In the genomic region with DNA sequence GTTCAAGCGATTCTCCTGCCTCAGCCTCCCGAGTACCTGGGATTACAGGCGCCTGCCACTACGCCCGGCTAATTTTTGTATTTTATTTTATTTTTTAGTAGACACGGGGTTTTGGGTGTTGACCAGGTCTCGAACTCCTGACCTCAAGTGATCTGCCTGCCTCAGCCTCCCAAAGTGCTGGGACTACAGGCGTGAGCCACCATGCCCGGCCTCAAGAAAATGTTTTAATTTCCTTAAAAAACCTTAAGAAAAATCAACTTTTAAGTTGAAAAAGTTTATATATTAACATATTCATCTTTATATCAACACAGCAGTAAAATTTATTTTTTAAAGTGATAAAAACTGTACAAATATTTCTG, we compare ENCODE assay signal across 9 cellular contexts. TPM values are rescaled to one million over a fixed set of nuclear protein-coding genes. Genes with fewer than 3 reads are reported as not detected.
DNase-seq lines count a peak whose midpoint lies in the region; ATAC-seq, FAIRE-seq and TF ChIP-seq lines count a peak whose summit lies in the region.
"Not testable (repeated sequence)": the region's sequence is repeated elsewhere in the genome, so short reads cannot be mapped to it uniquely, and the experiment has no call there.
"Had no signal": no experiment of that assay in that cellular context is flagged by ENCODE, and none has a peak within 500 bp of the region (broad histone marks: within the 10 kb centered on the region; RNA-seq: fewer than 3 reads in every experiment).

No MANE protein-coding gene starts in this region.

- peak overlapping the region; percentile 96 for H3K4me3 Mint-ChIP-seq in CD4-positive, alpha-beta T cell
- peak overlapping the region; percentile 95 for H3K4me3 Mint-ChIP-seq in T-helper 2 cell treated with Interferon-gamma antibody and Interleukin-4, amounts not matched to agents 5 μg/mL and 100 μg/mL, for 36 hours
- peak overlapping the region; percentile 100 for H3K4me3 Mint-ChIP-seq in activated naive CD8-positive, alpha-beta T cell treated with anti-CD3 and anti-CD28 coated beads, Interleukin-2, amount 50 U/mL, for 24 hours
- peak overlapping the region; percentile 97 for H3K4me3 Mint-ChIP-seq in type B pancreatic cell

- H3K4me2 ChIP-seq in HepG2 (ENCODE audit: low read depth, low read length): peak overlapping the region; percentile 53
- peak overlapping the region; percentile 61 for H3K4me2 ChIP-seq in parathyroid adenoma (ENCODE audit: low read length)

- not testable (repeated sequence) for ATAC-seq in CD4-positive, alpha-beta T cell (ENCODE audit: poor library complexity); activated naive CD8-positive, alpha-beta T cell treated with anti-CD3 and anti-CD28 coated beads, Interleukin-2, amount 50 U/mL, for 24 hours; HepG2

- not testable (repeated sequence) for H3K27ac Mint-ChIP-seq in CD4-positive, alpha-beta T cell; activated naive CD8-positive, alpha-beta T cell treated with anti-CD3 and anti-CD28 coated beads, Interleukin-2, amount 50 U/mL, for 24 hours; type B pancreatic cell
- peak overlapping the region; percentile 99 for H3K27ac Mint-ChIP-seq in T-helper 2 cell treated with Interferon-gamma antibody and Interleukin-4, amounts not matched to agents 5 μg/mL and 100 μg/mL, for 36 hours

- POLR2A ChIA-PET in CD4-positive, alpha-beta T cell (lab: Charles Lee); HepG2 (lab: Yijun Ruan, JAX): not testable (repeated sequence)

- not testable (repeated sequence) for BruUV-seq in HepG2 (replicated peaks; lab: Mats Ljungman, UMichigan)

- not testable (repeated sequence) for TF ChIP-seq RAD21 in HepG2 (CRISPR knock-in tag; IDR thresholded peaks at IDR 0.05)

- H4K20me1 ChIP-seq in HepG2 (ENCODE audit: insufficient read depth, low read length): not testable (repeated sequence)

- CTCF ChIA-PET in CD4-positive, alpha-beta T cell (lab: Charles Lee); HepG2 (lab: Yijun Ruan, JAX; ENCODE audit: low intra/inter-chr PET ratio, low total read pairs): not testable (repeated sequence)

- not testable (repeated sequence) for TF ChIP-seq EP300 in HepG2 (IDR thresholded peaks at IDR 0.05; ENCODE audit: low read depth in 2 of 2, low read length in 2 of 2); HepG2 (CRISPR knock-in tag; IDR thresholded peaks at IDR 0.05; ENCODE audit: borderline replicate concordance)

- peak overlapping the region; percentile 42 for H3K4me3 ChIP-seq in Jurkat, Clone E6-1 (ENCODE audit: low read length)
- peak overlapping the region; percentile 72 for H3K4me3 ChIP-seq in epithelial cell of proximal tubule (ENCODE audit: low read depth, low read length)
- peak overlapping the region in 2 of 3 experiments; percentile 20 to 100; a peak in 2 of 6 replicates for H3K4me3 ChIP-seq in HepG2 (replicated peaks in 1 of 3; ENCODE audit: insufficient read depth in 1 of 3, low read depth in 2 of 3, low read length in 3 of 3)
- H3K4me3 ChIP-seq in parathyroid adenoma (ENCODE audit: low read depth, low read length): peak overlapping the region; percentile 93

- H3K79me2 ChIP-seq in HepG2 (ENCODE audit: insufficient read depth, low read length); parathyroid adenoma: not testable (repeated sequence)

- DNase-seq in CD4-positive, alpha-beta T cell; Jurkat, Clone E6-1 (ENCODE audit: low read depth, low spot score); T-helper 2 cell treated with Interferon-gamma antibody and Interleukin-4, amounts not matched to agents 5 μg/mL and 100 μg/mL, for 36 hours (ENCODE audit: low spot score); activated naive CD8-positive, alpha-beta T cell treated with anti-CD3 and anti-CD28 coated beads, Interleukin-2, amount 50 U/mL, for 24 hours; epithelial cell of proximal tubule (ENCODE audit: low read depth); HepG2 (ENCODE audit: low spot score); type B pancreatic cell (ENCODE audit: extremely low spot score, unreplicated experiment): not testable (repeated sequence)

- TF ChIP-seq CTCF in CD4-positive, alpha-beta T cell (IDR thresholded peaks at IDR 0.05); epithelial cell of proximal tubule (conservative IDR thresholded peaks at IDR 0.05; ENCODE audit: low read depth, low read length); HepG2 (CRISPR knock-in tag; IDR thresholded peaks at IDR 0.05); parathyroid adenoma (IDR thresholded peaks at IDR 0.05); type B pancreatic cell (conservative IDR thresholded peaks at IDR 0.05): not testable (repeated sequence)

- not testable (repeated sequence) for H3K9me3 Mint-ChIP-seq in CD4-positive, alpha-beta T cell; T-helper 2 cell treated with Interferon-gamma antibody and Interleukin-4, amounts not matched to agents 5 μg/mL and 100 μg/mL, for 36 hours; activated naive CD8-positive, alpha-beta T cell treated with anti-CD3 and anti-CD28 coated beads, Interleukin-2, amount 50 U/mL, for 24 hours; type B pancreatic cell

- intact Hi-C loops in CD4-positive, alpha-beta T cell (cut with DNase I, micrococcal nuclease): loop anchor here (2.0 to 5.0 kb wide), 7 partner anchors 126 to 1486 kb away; a partner anchor contains a TSS
- intact Hi-C loops in HepG2 (cut with micrococcal nuclease; ENCODE audit: unreplicated experiment): loop anchor here (1.0 to 2.0 kb wide), 4 partner anchors 59 to 113 kb away; a partner anchor contains a TSS

- not testable (repeated sequence) for TF ChIP-seq POLR2A in HepG2 (IDR thresholded peaks at IDR 0.05; ENCODE audit: insufficient read depth in 1 of 2, low read depth in 2 of 2, low read length in 2 of 2)

- FAIRE-seq in HepG2 (lab: Jason Lieb, UNC): not testable (repeated sequence)

- H3K36me3 Mint-ChIP-seq in CD4-positive, alpha-beta T cell (ENCODE audit: low read depth): peaks cover 11% of the 10 kb centered on the region
- H3K36me3 Mint-ChIP-seq in T-helper 2 cell treated with Interferon-gamma antibody and Interleukin-4, amounts not matched to agents 5 μg/mL and 100 μg/mL, for 36 hours (ENCODE audit: low read depth); type B pancreatic cell: not testable (repeated sequence)
- H3K36me3 Mint-ChIP-seq in activated naive CD8-positive, alpha-beta T cell treated with anti-CD3 and anti-CD28 coated beads, Interleukin-2, amount 50 U/mL, for 24 hours (ENCODE audit: low read depth): peaks cover 14% of the 10 kb centered on the region

- in situ Hi-C loops in HepG2 (cut with HindIII; ENCODE audit: extremely low pct_ligation_motif_present, low pct_unique_long_range_greater_than_20kb): not testable (repeated sequence)

- H3K27me3 ChIP-seq in CD4-positive, alpha-beta T cell (ENCODE audit: control insufficient read depth, insufficient read depth, low read length); HepG2 (ENCODE audit: control insufficient read depth in 1 of 2, insufficient read depth in 2 of 2, low read length in 2 of 2); parathyroid adenoma (ENCODE audit: control insufficient read depth, insufficient read depth, low read length): not testable (repeated sequence)

- 70% methylated on average over 9 of the region's 9 CpGs for WGBS in HepG2 (ENCODE audit: low lambda C conversion rate)

- H3K27ac ChIP-seq in CD4-positive, alpha-beta T cell (ENCODE audit: low read depth, low read length); parathyroid adenoma: not testable (repeated sequence)
- peak overlapping the region; percentile 19 for H3K27ac ChIP-seq in HepG2 (ENCODE audit: extremely low read length, insufficient read depth, low read length)

- H3K27me3 Mint-ChIP-seq in CD4-positive, alpha-beta T cell; T-helper 2 cell treated with Interferon-gamma antibody and Interleukin-4, amounts not matched to agents 5 μg/mL and 100 μg/mL, for 36 hours (ENCODE audit: low read depth); activated naive CD8-positive, alpha-beta T cell treated with anti-CD3 and anti-CD28 coated beads, Interleukin-2, amount 50 U/mL, for 24 hours: not testable (repeated sequence)
- peaks cover 17% of the 10 kb centered on the region for H3K27me3 Mint-ChIP-seq in type B pancreatic cell

- H3K36me3 ChIP-seq in HepG2 (replicated peaks in 1 of 2; ENCODE audit: control insufficient read depth in 1 of 2, insufficient read depth in 2 of 2, low read length in 2 of 2); parathyroid adenoma (ENCODE audit: control insufficient read depth, insufficient read depth, low read length): not testable (repeated sequence)

- H3K4me1 Mint-ChIP-seq in CD4-positive, alpha-beta T cell (ENCODE audit: low read depth): peaks cover 12% of the 10 kb centered on the region
- H3K4me1 Mint-ChIP-seq in T-helper 2 cell treated with Interferon-gamma antibody and Interleukin-4, amounts not matched to agents 5 μg/mL and 100 μg/mL, for 36 hours (ENCODE audit: low read depth): peaks cover 16% of the 10 kb centered on the region
- peaks cover 32% of the 10 kb centered on the region for H3K4me1 Mint-ChIP-seq in activated naive CD8-positive, alpha-beta T cell treated with anti-CD3 and anti-CD28 coated beads, Interleukin-2, amount 50 U/mL, for 24 hours
- H3K4me1 Mint-ChIP-seq in type B pancreatic cell (ENCODE audit: unreplicated experiment): not testable (repeated sequence)

- H3K4me1 ChIP-seq in HepG2 (ENCODE audit: insufficient read depth, low read length): peaks cover 37% of the 10 kb centered on the region
- H3K4me1 ChIP-seq in parathyroid adenoma: not testable (repeated sequence)

- H2AFZ ChIP-seq in HepG2 (ENCODE audit: low read length): not testable (repeated sequence)
- H2AFZ ChIP-seq in parathyroid adenoma: peak overlapping the region; percentile 64

- H3K9ac ChIP-seq in HepG2 (ENCODE audit: insufficient read depth, low read depth, low read length); parathyroid adenoma: not testable (repeated sequence)

- not testable (repeated sequence) for H3K9me3 ChIP-seq in CD4-positive, alpha-beta T cell (ENCODE audit: control insufficient read depth, low read length); HepG2 (ENCODE audit: low read length); parathyroid adenoma (ENCODE audit: control insufficient read depth, low read length)

RNA-seq across cellular contexts. Expression of a gene that starts 0.5 kb away (rescaled TPM):
- 1 to 10 TPM; 2.5 to 2.7 TPM for total RNA-seq in CD4-positive, alpha-beta T cell
- polyA plus RNA-seq in Jurkat, Clone E6-1 (2012; ENCODE audit: insufficient read depth, insufficient read length): 21.2 TPM
- total RNA-seq in epithelial cell of proximal tubule (9.4 and 10.9 TPM in 2 replicates), HepG2 (2016; rRNA removed; fragmentation: Illumina TruSeq; extraction: Trizol) (12.7 and 16.4 TPM in 2 replicates), type B pancreatic cell (ENCODE audit: low replicate concordance) (7.8 and 13.1 TPM in 2 replicates)
- 2.8 and 3.5 TPM in 2 replicates for total RNA-seq in HepG2 (2016; cell fraction: cytosol; rRNA removed; fragmentation: Illumina TruSeq; extraction: Trizol; ENCODE audit: low read depth)
- total RNA-seq in HepG2 (2016; cell fraction: insoluble cytoplasmic fraction; rRNA removed; fragmentation: Illumina TruSeq; extraction: Trizol): 7.2 and 17.7 TPM in 2 replicates
- total RNA-seq in HepG2 (2016; cell fraction: membrane; rRNA removed; fragmentation: Illumina TruSeq; extraction: Trizol): 6.4 and 6.5 TPM in 2 replicates
- total RNA-seq in HepG2 (2016; cell fraction: nucleus; rRNA removed; fragmentation: Illumina TruSeq; extraction: Trizol): 15.5 and 21.3 TPM in 2 replicates
- polyA plus RNA-seq in HepG2 (2011; rRNA removed): 9.7 and 10.7 TPM in 2 replicates
- 9.2 and 11.3 TPM in 2 replicates for polyA plus RNA-seq in HepG2 (2011; cell fraction: cytosol; rRNA removed)
- polyA plus RNA-seq in HepG2 (2011; cell fraction: nucleus; rRNA removed): 9.2 and 9.3 TPM in 2 replicates
- polyA plus RNA-seq in HepG2 (2012): 8.3 and 11.2 TPM in 2 replicates
- polyA plus RNA-seq in HepG2 (2016; cell fraction: cytosol; fragmentation: Illumina TruSeq; extraction: Trizol; ENCODE audit: low read depth): 3.0 and 3.1 TPM in 2 replicates
- polyA plus RNA-seq in HepG2 (2016; cell fraction: insoluble cytoplasmic fraction; fragmentation: Illumina TruSeq; extraction: Trizol; ENCODE audit: low read depth): 8.7 and 9.3 TPM in 2 replicates
- 3.3 and 4.6 TPM in 2 replicates for polyA plus RNA-seq in HepG2 (2016; cell fraction: membrane; fragmentation: Illumina TruSeq; extraction: Trizol; ENCODE audit: low read depth)
- 19.3 and 27.3 TPM in 2 replicates for polyA plus RNA-seq in HepG2 (2016; cell fraction: nucleus; fragmentation: Illumina TruSeq; extraction: Trizol; ENCODE audit: insufficient read depth, low read depth)
- 7.9 and 10.5 TPM in 2 replicates for polyA minus RNA-seq in HepG2 (2011; rRNA and poly(A)+ RNA removed; ENCODE audit: low replicate concordance)
- polyA minus RNA-seq in HepG2 (2011; cell fraction: cytosol; rRNA and poly(A)+ RNA removed): 4.6 and 5.8 TPM in 2 replicates
- 8.2 and 11.4 TPM in 2 replicates for polyA minus RNA-seq in HepG2 (2011; cell fraction: nucleus; rRNA and poly(A)+ RNA removed)

RNA-seq across cellular contexts. Expression of a gene that starts 7.8 kb away (rescaled TPM):
- total RNA-seq in CD4-positive, alpha-beta T cell: not detected
- not detected for polyA plus RNA-seq in Jurkat, Clone E6-1 (2012; ENCODE audit: insufficient read depth, insufficient read length)
- total RNA-seq in epithelial cell of proximal tubule: not detected in 2 replicates
- 0.02 TPM in 1 of 2 replicates, not detected in the other for total RNA-seq in HepG2 (2016; rRNA removed; fragmentation: Illumina TruSeq; extraction: Trizol)
- not detected in 2 replicates for total RNA-seq in HepG2 (2016; cell fraction: cytosol; rRNA removed; fragmentation: Illumina TruSeq; extraction: Trizol; ENCODE audit: low read depth)
- total RNA-seq in HepG2 (2016; cell fraction: insoluble cytoplasmic fraction; rRNA removed; fragmentation: Illumina TruSeq; extraction: Trizol): 0.02 TPM in 1 of 2 replicates, not detected in the other
- 0.03 TPM in 1 of 2 replicates, not detected in the other for total RNA-seq in HepG2 (2016; cell fraction: membrane; rRNA removed; fragmentation: Illumina TruSeq; extraction: Trizol)
- 0.06 TPM in 1 of 2 replicates, not detected in the other for total RNA-seq in HepG2 (2016; cell fraction: nucleus; rRNA removed; fragmentation: Illumina TruSeq; extraction: Trizol)
- polyA plus RNA-seq in HepG2 (2011; rRNA removed): 0.01 TPM in 1 of 2 replicates, not detected in the other
- polyA plus RNA-seq in HepG2 (2011; cell fraction: cytosol; rRNA removed): 0.01 TPM in 1 of 2 replicates, not detected in the other
- not detected in 2 replicates for polyA plus RNA-seq in HepG2 (2011; cell fraction: nucleus; rRNA removed)
- polyA plus RNA-seq in HepG2 (2012): 0.03 TPM in 2 replicates
- not detected in 2 replicates for polyA plus RNA-seq in HepG2 (2016; cell fraction: cytosol; fragmentation: Illumina TruSeq; extraction: Trizol; ENCODE audit: low read depth)
- not detected in 2 replicates for polyA plus RNA-seq in HepG2 (2016; cell fraction: insoluble cytoplasmic fraction; fragmentation: Illumina TruSeq; extraction: Trizol; ENCODE audit: low read depth)
- polyA plus RNA-seq in HepG2 (2016; cell fraction: membrane; fragmentation: Illumina TruSeq; extraction: Trizol; ENCODE audit: low read depth): not detected in 2 replicates
- polyA plus RNA-seq in HepG2 (2016; cell fraction: nucleus; fragmentation: Illumina TruSeq; extraction: Trizol; ENCODE audit: insufficient read depth, low read depth): not detected in 2 replicates
- not detected in 2 replicates for polyA minus RNA-seq in HepG2 (2011; rRNA and poly(A)+ RNA removed; ENCODE audit: low replicate concordance)
- polyA minus RNA-seq in HepG2 (2011; cell fraction: cytosol; rRNA and poly(A)+ RNA removed): not detected in 2 replicates
- polyA minus RNA-seq in HepG2 (2011; cell fraction: nucleus; rRNA and poly(A)+ RNA removed): not detected in 2 replicates
- total RNA-seq in type B pancreatic cell (ENCODE audit: low replicate concordance): not detected in 2 replicates

RNA-seq across cellular contexts. Expression of a gene that starts 46.3 kb away (rescaled TPM):
- total RNA-seq in CD4-positive, alpha-beta T cell: not detected
- not detected for polyA plus RNA-seq in Jurkat, Clone E6-1 (2012; ENCODE audit: insufficient read depth, insufficient read length)
- not detected in 2 replicates for total RNA-seq in epithelial cell of proximal tubule
- 204 and 387 TPM in 2 replicates for total RNA-seq in HepG2 (2016; rRNA removed; fragmentation: Illumina TruSeq; extraction: Trizol)
- 101 and 104 TPM in 2 replicates for total RNA-seq in HepG2 (2016; cell fraction: cytosol; rRNA removed; fragmentation: Illumina TruSeq; extraction: Trizol; ENCODE audit: low read depth)
- total RNA-seq in HepG2 (2016; cell fraction: insoluble cytoplasmic fraction; rRNA removed; fragmentation: Illumina TruSeq; extraction: Trizol): 212 and 406 TPM in 2 replicates
- total RNA-seq in HepG2 (2016; cell fraction: membrane; rRNA removed; fragmentation: Illumina TruSeq; extraction: Trizol): 87.2 and 95.2 TPM in 2 replicates
- 285 and 296 TPM in 2 replicates for total RNA-seq in HepG2 (2016; cell fraction: nucleus; rRNA removed; fragmentation: Illumina TruSeq; extraction: Trizol)
- polyA plus RNA-seq in HepG2 (2011; rRNA removed): 524 and 697 TPM in 2 replicates
- 453 and 910 TPM in 2 replicates for polyA plus RNA-seq in HepG2 (2011; cell fraction: cytosol; rRNA removed)
- 156 and 249 TPM in 2 replicates for polyA plus RNA-seq in HepG2 (2011; cell fraction: nucleus; rRNA removed)
- 146 and 552 TPM in 2 replicates for polyA plus RNA-seq in HepG2 (2012)
- polyA plus RNA-seq in HepG2 (2016; cell fraction: cytosol; fragmentation: Illumina TruSeq; extraction: Trizol; ENCODE audit: low read depth): 90.8 and 96.3 TPM in 2 replicates
- 197 and 222 TPM in 2 replicates for polyA plus RNA-seq in HepG2 (2016; cell fraction: insoluble cytoplasmic fraction; fragmentation: Illumina TruSeq; extraction: Trizol; ENCODE audit: low read depth)
- 71.5 and 78.8 TPM in 2 replicates for polyA plus RNA-seq in HepG2 (2016; cell fraction: membrane; fragmentation: Illumina TruSeq; extraction: Trizol; ENCODE audit: low read depth)
- polyA plus RNA-seq in HepG2 (2016; cell fraction: nucleus; fragmentation: Illumina TruSeq; extraction: Trizol; ENCODE audit: insufficient read depth, low read depth): 495 and 512 TPM in 2 replicates
- 0.77 and 754 TPM in 2 replicates for polyA minus RNA-seq in HepG2 (2011; rRNA and poly(A)+ RNA removed; ENCODE audit: low replicate concordance)
- polyA minus RNA-seq in HepG2 (2011; cell fraction: cytosol; rRNA and poly(A)+ RNA removed): 250 and 368 TPM in 2 replicates
- polyA minus RNA-seq in HepG2 (2011; cell fraction: nucleus; rRNA and poly(A)+ RNA removed): 79.4 and 147 TPM in 2 replicates
- not detected in 2 replicates for total RNA-seq in type B pancreatic cell (ENCODE audit: low replicate concordance)
- total RNA-seq: T-helper 2 cell treated with Interferon-gamma antibody and Interleukin-4, amounts not matched to agents 100 ng/mL and 5 ng/mL, for 36 hours had no signal

RNA-seq across cellular contexts. Expression of a gene that starts 55.0 kb away (rescaled TPM):
- total RNA-seq in CD4-positive, alpha-beta T cell: not detected
- polyA plus RNA-seq in Jurkat, Clone E6-1 (2012; ENCODE audit: insufficient read depth, insufficient read length): not detected
- total RNA-seq in epithelial cell of proximal tubule (not detected in 2 replicates), HepG2 (2016; rRNA removed; fragmentation: Illumina TruSeq; extraction: Trizol) (29.5 and 50.5 TPM in 2 replicates), type B pancreatic cell (ENCODE audit: low replicate concordance) (not detected in 2 replicates)
- 12.5 and 12.9 TPM in 2 replicates for total RNA-seq in HepG2 (2016; cell fraction: cytosol; rRNA removed; fragmentation: Illumina TruSeq; extraction: Trizol; ENCODE audit: low read depth)
- total RNA-seq in HepG2 (2016; cell fraction: insoluble cytoplasmic fraction; rRNA removed; fragmentation: Illumina TruSeq; extraction: Trizol): 30.8 and 52.5 TPM in 2 replicates
- total RNA-seq in HepG2 (2016; cell fraction: membrane; rRNA removed; fragmentation: Illumina TruSeq; extraction: Trizol): 17.8 and 19.1 TPM in 2 replicates
- 41.5 and 48.6 TPM in 2 replicates for total RNA-seq in HepG2 (2016; cell fraction: nucleus; rRNA removed; fragmentation: Illumina TruSeq; extraction: Trizol)
- 107 and 123 TPM in 2 replicates for polyA plus RNA-seq in HepG2 (2011; rRNA removed)
- 94.0 and 130 TPM in 2 replicates for polyA plus RNA-seq in HepG2 (2011; cell fraction: cytosol; rRNA removed)
- polyA plus RNA-seq in HepG2 (2011; cell fraction: nucleus; rRNA removed): 62.2 and 82.7 TPM in 2 replicates
- polyA plus RNA-seq in HepG2 (2012): 33.5 and 49.7 TPM in 2 replicates
- 10.7 and 12.1 TPM in 2 replicates for polyA plus RNA-seq in HepG2 (2016; cell fraction: cytosol; fragmentation: Illumina TruSeq; extraction: Trizol; ENCODE audit: low read depth)
- 25.0 and 25.5 TPM in 2 replicates for polyA plus RNA-seq in HepG2 (2016; cell fraction: insoluble cytoplasmic fraction; fragmentation: Illumina TruSeq; extraction: Trizol; ENCODE audit: low read depth)
- polyA plus RNA-seq in HepG2 (2016; cell fraction: membrane; fragmentation: Illumina TruSeq; extraction: Trizol; ENCODE audit: low read depth): 10.2 and 13.0 TPM in 2 replicates
- 77.3 and 85.6 TPM in 2 replicates for polyA plus RNA-seq in HepG2 (2016; cell fraction: nucleus; fragmentation: Illumina TruSeq; extraction: Trizol; ENCODE audit: insufficient read depth, low read depth)
- 45.3 TPM in 1 of 2 replicates, not detected in the other for polyA minus RNA-seq in HepG2 (2011; rRNA and poly(A)+ RNA removed; ENCODE audit: low replicate concordance)
- 27.7 and 38.2 TPM in 2 replicates for polyA minus RNA-seq in HepG2 (2011; cell fraction: cytosol; rRNA and poly(A)+ RNA removed)
- 22.4 and 28.3 TPM in 2 replicates for polyA minus RNA-seq in HepG2 (2011; cell fraction: nucleus; rRNA and poly(A)+ RNA removed)
- total RNA-seq: T-helper 2 cell treated with Interferon-gamma antibody and Interleukin-4, amounts not matched to agents 100 ng/mL and 5 ng/mL, for 36 hours had no signal

Comparison
In these comparisons a context has a peak if more than half of its experiments do, and no peak if none do; other contexts are left out.
1. H3K4me3 ChIP-seq: peak in every context shown above with its lines; median percentile 93 in parathyroid adenoma; 72 in epithelial cell of proximal tubule; 60 in HepG2; 42 in Jurkat, Clone E6-1.
2. RNA of a gene that starts 46.3 kb away (total RNA-seq): 87.2 to 406 TPM in HepG2; not detected in type B pancreatic cell, not detected in CD4-positive, alpha-beta T cell and not detected in epithelial cell of proximal tubule; every median in the first group is over 10 times any median in the second.
3. Peak in every context shown above with its lines, with median percentiles within 50 percentile points of each other: H3K4me3 Mint-ChIP-seq.